In the genomic region with DNA sequence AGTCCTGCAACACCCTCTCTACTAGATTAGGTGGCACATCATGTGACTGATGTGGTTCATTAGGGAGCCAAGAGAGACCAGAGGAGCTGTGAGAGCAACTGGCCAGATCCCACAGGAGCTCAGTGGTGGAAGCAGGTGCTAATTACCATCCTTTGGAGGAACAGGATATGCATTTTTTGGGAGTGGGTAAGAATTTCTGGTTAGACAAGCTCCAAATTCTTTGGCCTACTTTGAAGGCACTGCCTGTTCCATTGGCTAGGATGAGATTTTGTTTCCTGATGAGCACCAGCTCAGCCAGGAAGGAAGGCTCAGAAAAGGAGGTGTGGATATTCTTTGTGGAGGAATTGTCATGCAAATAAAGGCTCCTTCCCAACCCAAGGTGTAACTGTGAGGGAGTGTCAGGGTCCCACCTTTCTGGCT, we compare ENCODE assay signal across 29 cellular contexts.
A peak's percentile ranks its signal among the peaks of the same experiment; 100 is the strongest.
DNase-seq lines count a peak whose midpoint lies in the region; ATAC-seq, FAIRE-seq and TF ChIP-seq lines count a peak whose summit lies in the region.
"Had no signal": no experiment of that assay in that cellular context is flagged by ENCODE, and none has a peak within 500 bp of the region (broad histone marks: within the 10 kb centered on the region; RNA-seq: fewer than 3 reads in every experiment).

No MANE protein-coding gene starts in this region.

- no peak for TF ChIP-seq CTCF in GM12878 (IDR thresholded peaks at IDR 0.05 in 2 of 3, conservative IDR thresholded peaks at IDR 0.05 in 1 of 3; ENCODE audit: control insufficient read depth in 2 of 3, extremely low read depth in 1 of 3, insufficient read depth in 1 of 3, low read depth in 3 of 3, low read length in 3 of 3)
- TF ChIP-seq CTCF in mucosa of descending colon (IDR thresholded peaks at IDR 0.05): no peak
- TF ChIP-seq CTCF in kidney (IDR thresholded peaks at IDR 0.05; ENCODE audit: borderline replicate concordance, extremely low read depth, insufficient read depth): no peak

- intact Hi-C loops in GM12878 (cut with micrococcal nuclease; ENCODE audit: unreplicated experiment) (loop anchor here (2.0 to 5.0 kb wide), 3 partner anchors 55 to 190 kb away; no protein-coding TSS in a partner anchor), mucosa of descending colon (cut with DNase I, micrococcal nuclease) (loop anchor here in 1 of 2 donors (5.0 kb wide), 2 partner anchors 130 to 180 kb away; a partner anchor contains a TSS), kidney (cut with DNase I) (no loop called here)

- H3K27me3 ChIP-seq in GM12878 (replicated peaks in 1 of 2; ENCODE audit: control insufficient read depth in 2 of 2, insufficient read depth in 2 of 2, low read length in 1 of 2): no peaks in the 10 kb centered on the region
- H3K27me3 ChIP-seq: adrenal gland, body of pancreas, right atrium auricular region had no signal

- TF ChIP-seq POLR2A in GM12878 (IDR thresholded peaks at IDR 0.05; ENCODE audit: low read depth, low read length): no peak

- DNase-seq in ELF-1 (ENCODE audit: low read depth, low spot score) (peak; percentile 58), GM12878 (ENCODE audit: low read depth, low spot score) (no peak), iPS DF 4.7 (ENCODE audit: extremely low read depth, low spot score) (peak; percentile 44), mucosa of descending colon (no peak), kidney (no peak), SKM-1 (lab: John Stamatoyannopoulos, UW; ENCODE audit: unreplicated experiment) (no peak), T-helper 9 cell (no peak)
- no peak for DNase-seq in activated effector memory CD4-positive, alpha-beta T cell treated with Interleukin-2 at 50 U/mL for 16 hours
- DNase-seq: activated CD4-positive, alpha-beta memory T cell treated with anti-CD3 and anti-CD28 coated beads, Interleukin-2, amount 10 ng/mL, durations not matched to agents 7 days and 5 days; activated CD8-positive, alpha-beta memory T cell treated with anti-CD3 and anti-CD28 coated beads, Interleukin-2, amount 50 U/mL, for 4 hours; activated naive CD4-positive, alpha-beta T cell treated with anti-CD3 and anti-CD28 coated beads for 36 hours; adrenal gland; AML-193; body of pancreas; CD4-positive, alpha-beta memory T cell; dermis blood vessel endothelial cell; HCEC 1CT; kidney glomerular epithelial cell; NCI-H1417; NCI-H2029; NCI-H524 treated with DMSO at 0.1 percent for 48 hours; posterior cingulate gyrus; stimulated activated CD4-positive, alpha-beta T cell treated with anti-CD3 and anti-CD28 coated beads, Interleukin-1b, Interleukin-23, amount 100 ng/mL, for 48 hours; stimulated activated naive CD8-positive, alpha-beta T cell treated with anti-CD3 and anti-CD28 coated beads, Interleukin-15, Interleukin-2, amounts not matched to agents 100 U/mL and 50 U/mL, for 24 hours had no signal

- no peak for TF ChIP-seq EP300 in GM12878 (IDR thresholded peaks at IDR 0.05; ENCODE audit: borderline replicate concordance in 1 of 2, control insufficient read depth in 1 of 2, low read depth in 2 of 2, low read length in 2 of 2)

- H3K4me2 ChIP-seq in GM12878 (ENCODE audit: control insufficient read depth, insufficient read depth): no peak overlapping the region
- H3K4me2 ChIP-seq: smooth muscle cell had no signal

- no peak for FAIRE-seq in GM12878 (lab: Jason Lieb, UNC)
- FAIRE-seq in kidney (lab: Jason Lieb, UNC): no peak
- FAIRE-seq: GM19239, HepG2 had no signal

- H3K4me1 ChIP-seq in GM12878 (ENCODE audit: control insufficient read depth, insufficient read depth, low read length) (no peaks in the 10 kb centered on the region), mucosa of descending colon (ENCODE audit: low read depth) (peaks cover 13% of the 10 kb centered on the region), kidney (ENCODE audit: control insufficient read depth in 1 of 2, insufficient read depth in 1 of 2, low read depth in 1 of 2, low read length in 2 of 2) (no peaks in the 10 kb centered on the region)
- H3K4me1 ChIP-seq: right atrium auricular region had no signal

- RAD21 ChIA-PET in GM12878 (lab: Charles Lee; ENCODE audit: unreplicated experiment): interaction anchor here (0.8 to 1.7 kb wide), 13 partner anchors 10 to 156 kb away, joined by 3 to 8 read pairs (median 4); a partner anchor contains a TSS

- SMC1A ChIA-PET in GM12878 (lab: Charles Lee; ENCODE audit: uncharacterized antibody, unreplicated experiment): interaction anchor here (0.7 to 5.7 kb wide), 29 partner anchors 9 to 648 kb away, joined by 3 to 36 read pairs (median 4); no protein-coding TSS in a partner anchor

- H3K27ac ChIP-seq in GM12878 (ENCODE audit: control insufficient read depth, insufficient read depth): no peak overlapping the region
- H3K27ac ChIP-seq in kidney (ENCODE audit: low read depth in 2 of 2, low read length in 2 of 2): no peak overlapping the region
- H3K27ac ChIP-seq: adrenal gland, body of pancreas, right atrium auricular region, thoracic aorta had no signal

- in situ Hi-C loops in GM12878 (cut with MboI): no loop called here

- H3K4me3 ChIP-seq in GM12878: no peak overlapping the region
- H3K4me3 ChIP-seq in mucosa of descending colon: no peak overlapping the region
- no peak overlapping the region for H3K4me3 ChIP-seq in kidney (ENCODE audit: low read length in 2 of 2)
- H3K4me3 ChIP-seq: adrenal gland, body of pancreas, right atrium auricular region, smooth muscle cell, thoracic aorta had no signal

- H3K79me2 ChIP-seq in GM12878 (ENCODE audit: control insufficient read depth, insufficient read depth, low read length): no peaks in the 10 kb centered on the region

- POLR2A ChIA-PET in GM12878 (lab: Charles Lee): interaction anchor here (0.6 kb wide), 1 partner anchor 41 kb away, joined by 5 read pairs; no protein-coding TSS in a partner anchor

- no peaks in the 10 kb centered on the region for H3K9me3 ChIP-seq in GM12878 (replicated peaks; ENCODE audit: control insufficient read depth, insufficient read depth, low read length)
- no peaks in the 10 kb centered on the region for H3K9me3 ChIP-seq in mucosa of descending colon
- no peaks in the 10 kb centered on the region for H3K9me3 ChIP-seq in kidney (ENCODE audit: control insufficient read depth in 1 of 2, low read length in 2 of 2)
- H3K9me3 ChIP-seq: adrenal gland, body of pancreas, right atrium auricular region, thoracic aorta had no signal

- BruUV-seq in GM12878 (replicated peaks; lab: Mats Ljungman, UMichigan): no TSS peak

- peak; percentile 64 for ATAC-seq in GM12878
- peak; percentile 84 for ATAC-seq in mucosa of descending colon
- ATAC-seq: stimulated activated naive CD8-positive, alpha-beta T cell treated with anti-CD3 and anti-CD28 coated beads, Interleukin-15, Interleukin-2, amounts not matched to agents 100 U/mL and 50 U/mL, for 24 hours had no signal

- no peaks in the 10 kb centered on the region for H4K20me1 ChIP-seq in GM12878 (ENCODE audit: control insufficient read depth, insufficient read depth)

- H3K36me3 ChIP-seq in GM12878 (ENCODE audit: control insufficient read depth in 2 of 2, insufficient read depth in 2 of 2, low read length in 1 of 2): no peaks in the 10 kb centered on the region
- no peaks in the 10 kb centered on the region for H3K36me3 ChIP-seq in mucosa of descending colon (ENCODE audit: low read depth)
- H3K36me3 ChIP-seq in kidney (ENCODE audit: control insufficient read depth in 1 of 2, insufficient read depth in 2 of 2, low read length in 2 of 2): no peaks in the 10 kb centered on the region
- H3K36me3 ChIP-seq: adrenal gland, right atrium auricular region, thoracic aorta had no signal

- no peak overlapping the region for H3K9ac ChIP-seq in GM12878 (ENCODE audit: control insufficient read depth, insufficient read depth, low read length)
- no peak overlapping the region for H3K9ac ChIP-seq in kidney (ENCODE audit: low read length in 2 of 2)

- TF ChIP-seq RAD21 in GM12878 (IDR thresholded peaks at IDR 0.05; ENCODE audit: insufficient read depth, low read depth, low read length): no peak

- CTCF ChIA-PET in GM12878 (lab: Yijun Ruan, JAX): interaction anchor here (0.7 to 4.4 kb wide), 26 partner anchors 8 to 649 kb away, joined by 3 to 38 read pairs (median 5); no protein-coding TSS in a partner anchor

- H2AFZ ChIP-seq in GM12878 (ENCODE audit: control insufficient read depth, low read depth, low read length): no peak overlapping the region

TF ChIP-seq in GM12878, 131 proteins besides CTCF, POLR2A, EP300 and RAD21 (continues in another document):
- TF ChIP-seq MYC (IDR thresholded peaks at IDR 0.05; ENCODE audit: insufficient read depth, insufficient read length, insufficient replicate concordance, low read length, severe bottlenecking): no peak
- no peak for TF ChIP-seq KLF5 (IDR thresholded peaks at IDR 0.05; ENCODE audit: partially characterized antibody)
- no peak for TF ChIP-seq EED (IDR thresholded peaks at IDR 0.05; ENCODE audit: low read depth)
- no peak for TF ChIP-seq YY1 (IDR thresholded peaks at IDR 0.05; ENCODE audit: low read depth, low read length)
- TF ChIP-seq SIN3A (IDR thresholded peaks at IDR 0.05; ENCODE audit: low read depth, low read length): no peak
- no peak for TF ChIP-seq EZH2 (IDR thresholded peaks at IDR 0.05; ENCODE audit: borderline replicate concordance, control insufficient read depth, low read depth, low read length)
- no peak for TF ChIP-seq JUNB (IDR thresholded peaks at IDR 0.05)
- no peak for TF ChIP-seq BRCA1 (IDR thresholded peaks at IDR 0.05; ENCODE audit: low read depth, low read length)
- no peak for TF ChIP-seq TAF1 (IDR thresholded peaks at IDR 0.05; ENCODE audit: borderline replicate concordance, low read depth, low read length)
- TF ChIP-seq CBX5 (IDR thresholded peaks at IDR 0.05; ENCODE audit: low read depth): no peak
- TF ChIP-seq KAT2A (conservative IDR thresholded peaks at IDR 0.05; ENCODE audit: control insufficient read depth, low read depth, low read length): no peak
- peak; percentile 46; the same call in 1 of the 2 replicates for TF ChIP-seq MTA2 (IDR thresholded peaks at IDR 0.05; ENCODE audit: low read depth)
- TF ChIP-seq, protein P1, sequence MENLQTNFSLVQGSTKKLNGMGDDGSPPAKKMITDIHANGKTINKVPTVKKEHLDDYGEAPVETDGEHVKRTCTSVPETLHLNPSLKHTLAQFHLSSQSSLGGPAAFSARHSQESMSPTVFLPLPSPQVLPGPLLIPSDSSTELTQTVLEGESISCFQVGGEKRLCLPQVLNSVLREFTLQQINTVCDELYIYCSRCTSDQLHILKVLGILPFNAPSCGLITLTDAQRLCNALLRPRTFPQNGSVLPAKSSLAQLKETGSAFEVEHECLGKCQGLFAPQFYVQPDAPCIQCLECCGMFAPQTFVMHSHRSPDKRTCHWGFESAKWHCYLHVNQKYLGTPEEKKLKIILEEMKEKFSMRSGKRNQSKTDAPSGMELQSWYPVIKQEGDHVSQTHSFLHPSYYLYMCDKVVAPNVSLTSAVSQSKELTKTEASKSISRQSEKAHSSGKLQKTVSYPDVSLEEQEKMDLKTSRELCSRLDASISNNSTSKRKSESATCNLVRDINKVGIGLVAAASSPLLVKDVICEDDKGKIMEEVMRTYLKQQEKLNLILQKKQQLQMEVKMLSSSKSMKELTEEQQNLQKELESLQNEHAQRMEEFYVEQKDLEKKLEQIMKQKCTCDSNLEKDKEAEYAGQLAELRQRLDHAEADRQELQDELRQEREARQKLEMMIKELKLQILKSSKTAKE (IDR thresholded peaks at IDR 0.05; ENCODE audit: low read depth, poor library complexity, severe bottlenecking): no peak

Comparison
In these comparisons a context has a peak if more than half of its experiments do, and no peak if none do; other contexts are left out.
1. DNase-seq: peak in ELF-1 (single experiment) and iPS DF 4.7 (single experiment); none in GM12878 (single experiment), mucosa of descending colon (0 of 3), kidney (single experiment), SKM-1 (single experiment), activated effector memory CD4-positive, alpha-beta T cell treated with Interleukin-2 at 50 U/mL for 16 hours (single experiment) and T-helper 9 cell (single experiment).